ENCODE assay signal across 1 cellular context in the genomic region with DNA sequence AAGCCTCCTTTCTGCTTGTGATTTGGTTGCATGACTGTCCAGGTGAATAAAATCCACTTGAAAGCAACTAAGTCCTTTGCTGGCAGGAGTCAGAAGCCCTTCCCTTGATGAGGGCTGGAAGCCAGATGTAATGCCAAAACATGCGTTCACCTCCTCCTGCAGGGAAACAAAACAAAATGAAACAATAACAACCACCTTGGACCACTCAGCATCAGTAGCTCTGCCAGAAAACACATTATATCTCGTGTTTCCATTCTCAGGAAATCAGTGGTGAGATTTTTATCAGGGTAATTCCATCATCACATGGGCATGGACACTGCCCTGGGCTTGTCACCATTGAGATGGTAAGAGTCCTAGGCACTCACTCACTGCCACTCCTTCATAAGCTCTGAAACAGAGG.
A peak's percentile ranks its signal among the peaks of the same experiment; 100 is the strongest.
TF ChIP-seq lines count a peak whose summit lies in the region.

No MANE protein-coding gene starts in this region.

TF ChIP-seq in SK-N-SH, 30 proteins besides CTCF, POLR2A, EP300 and RAD21 (continued from another document):
- TF ChIP-seq, protein P1, sequence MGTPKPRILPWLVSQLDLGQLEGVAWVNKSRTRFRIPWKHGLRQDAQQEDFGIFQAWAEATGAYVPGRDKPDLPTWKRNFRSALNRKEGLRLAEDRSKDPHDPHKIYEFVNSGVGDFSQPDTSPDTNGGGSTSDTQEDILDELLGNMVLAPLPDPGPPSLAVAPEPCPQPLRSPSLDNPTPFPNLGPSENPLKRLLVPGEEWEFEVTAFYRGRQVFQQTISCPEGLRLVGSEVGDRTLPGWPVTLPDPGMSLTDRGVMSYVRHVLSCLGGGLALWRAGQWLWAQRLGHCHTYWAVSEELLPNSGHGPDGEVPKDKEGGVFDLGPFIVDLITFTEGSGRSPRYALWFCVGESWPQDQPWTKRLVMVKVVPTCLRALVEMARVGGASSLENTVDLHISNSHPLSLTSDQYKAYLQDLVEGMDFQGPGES (IDR thresholded peaks at IDR 0.05; ENCODE audit: low read depth, low read length) = no peak
- TF ChIP-seq CHD2 (IDR thresholded peaks at IDR 0.05; ENCODE audit: low read length, partially characterized antibody) (no peak), JUND (IDR thresholded peaks at IDR 0.05) (peak; percentile 35; the same call in 1 of the 2 replicates), RXRA (IDR thresholded peaks at IDR 0.05; ENCODE audit: borderline replicate concordance, low read depth) (peak; percentile 10; the same call in 1 of the 2 replicates), RCOR1 (IDR thresholded peaks at IDR 0.05; ENCODE audit: low read length) (peak; percentile 35; the same call in 1 of the 2 replicates), USF1 (IDR thresholded peaks at IDR 0.05; ENCODE audit: borderline replicate concordance, low read depth) (no peak; the same call in 1 of the 2 replicates), TEAD4 (IDR thresholded peaks at IDR 0.05; ENCODE audit: borderline replicate concordance, insufficient read depth) (no peak), FOXJ3 (CRISPR knock-in tag; IDR thresholded peaks at IDR 0.05) (no peak), FOXM1 (IDR thresholded peaks at IDR 0.05; ENCODE audit: low read depth) (no peak), ZBTB33 (IDR thresholded peaks at IDR 0.05; ENCODE audit: borderline replicate concordance, low read depth) (no peak)
- TF ChIP-seq, protein P2, sequence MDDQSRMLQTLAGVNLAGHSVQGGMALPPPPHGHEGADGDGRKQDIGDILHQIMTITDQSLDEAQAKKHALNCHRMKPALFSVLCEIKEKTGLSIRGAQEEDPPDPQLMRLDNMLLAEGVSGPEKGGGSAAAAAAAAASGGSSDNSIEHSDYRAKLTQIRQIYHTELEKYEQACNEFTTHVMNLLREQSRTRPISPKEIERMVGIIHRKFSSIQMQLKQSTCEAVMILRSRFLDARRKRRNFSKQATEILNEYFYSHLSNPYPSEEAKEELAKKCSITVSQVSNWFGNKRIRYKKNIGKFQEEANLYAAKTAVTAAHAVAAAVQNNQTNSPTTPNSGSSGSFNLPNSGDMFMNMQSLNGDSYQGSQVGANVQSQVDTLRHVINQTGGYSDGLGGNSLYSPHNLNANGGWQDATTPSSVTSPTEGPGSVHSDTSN (IDR thresholded peaks at IDR 0.05) = peak; percentile 28
